8 cellular contexts compared by ENCODE assay signal in genomic region chr11:65639623-65640482, GRCh38. TPM values are rescaled to one million over a fixed set of nuclear protein-coding genes. Genes with fewer than 3 reads are reported as not detected.
DNase-seq lines count a peak whose midpoint lies in the region; TF ChIP-seq lines count a peak whose summit lies in the region.

No MANE protein-coding gene starts in this region.

- intact Hi-C loops in breast epithelium (cut with DNase I; ENCODE audit: low total_unique reads): no loop called here
- intact Hi-C loops in MCF 10A (cut with micrococcal nuclease): no loop called here
- intact Hi-C loops in activated T-helper 2 cell treated with anti-CD3 and anti-CD28 coated beads, Interferon-gamma antibody, Interleukin-2, Interleukin-4, amounts not matched to agents 10 μg/mL and 5 μg/mL and 100 μg/mL, durations not matched to agents 14 hours and 24 hours and 36 hours (cut with micrococcal nuclease): no loop called here

- no peaks in the 10 kb centered on the region for H3K9me2 ChIP-seq in Loucy (replicated peaks; ENCODE audit: low read depth, low read length)

- no peaks in the 10 kb centered on the region for H3K27me3 ChIP-seq in breast epithelium
- H3K27me3 ChIP-seq in Loucy (ENCODE audit: insufficient read depth, low read length, poor library complexity, severe bottlenecking): no peaks in the 10 kb centered on the region
- H3K27me3 ChIP-seq in mesenchymal stem cell (ENCODE audit: control insufficient read depth in 1 of 2, insufficient read depth in 1 of 2, low read length in 2 of 2): no peaks in the 10 kb centered on the region

- H2BK12ac ChIP-seq in mesenchymal stem cell (ENCODE audit: low read length in 2 of 2): no peak overlapping the region

- no TSS peak for BruUV-seq in MCF 10A (replicated peaks; lab: Mats Ljungman, UMichigan)

- TF ChIP-seq CTCF in breast epithelium (IDR thresholded peaks at IDR 0.05): no peak
- no peak for TF ChIP-seq CTCF in MCF 10A (IDR thresholded peaks at IDR 0.05; ENCODE audit: unreplicated experiment)
- TF ChIP-seq CTCF in Loucy (conservative IDR thresholded peaks at IDR 0.05; ENCODE audit: low read length): no peak

- WGBS in mesenchymal stem cell: 87% methylated on average over 8 of the region's 8 CpGs
- WGBS in urinary bladder: 71% methylated on average over 8 of the region's 8 CpGs

- no peak overlapping the region for H3K23ac ChIP-seq in mesenchymal stem cell (ENCODE audit: low read length in 2 of 2)

- H3K79me1 ChIP-seq in mesenchymal stem cell (replicated peaks; ENCODE audit: low read length, poor library complexity, severe bottlenecking): peaks cover 36% of the 10 kb centered on the region

- no peak overlapping the region for H2AK5ac ChIP-seq in mesenchymal stem cell (ENCODE audit: low read length, severe bottlenecking)

- H3K36me3 Mint-ChIP-seq in MCF 10A (ENCODE audit: insufficient read depth, unreplicated experiment): peaks cover 24% of the 10 kb centered on the region
- peaks cover 47% of the 10 kb centered on the region for H3K36me3 Mint-ChIP-seq in activated T-helper 2 cell treated with anti-CD3 and anti-CD28 coated beads, Interferon-gamma antibody, Interleukin-2, Interleukin-4, amounts not matched to agents 10 μg/mL and 5 μg/mL and 100 μg/mL, durations not matched to agents 14 hours and 24 hours and 36 hours (ENCODE audit: low read depth)

- H4K20me1 ChIP-seq in Loucy (ENCODE audit: insufficient read depth, low read length, poor library complexity, severe bottlenecking): no peaks in the 10 kb centered on the region

- H3K9ac ChIP-seq in Loucy (ENCODE audit: low read depth, low read length, poor library complexity, severe bottlenecking): peak overlapping the region; percentile 74
- H3K9ac ChIP-seq in mesenchymal stem cell (ENCODE audit: low read length): no peak overlapping the region

- H3K4ac ChIP-seq in mesenchymal stem cell (ENCODE audit: low read depth in 1 of 2, low read length in 2 of 2): no peak overlapping the region

- H3K79me2 ChIP-seq in Loucy (ENCODE audit: insufficient read depth, low read length): peaks cover 20% of the 10 kb centered on the region; the same call in 1 of the 2 replicates

- no peak overlapping the region for H2BK15ac ChIP-seq in mesenchymal stem cell (ENCODE audit: low read depth, poor library complexity, severe bottlenecking)

- peak overlapping the region; percentile 56 to 80 for H3K27ac ChIP-seq in breast epithelium
- no peak overlapping the region for H3K27ac ChIP-seq in mesenchymal stem cell (ENCODE audit: low read length, poor library complexity, severe bottlenecking)
- H3K27ac ChIP-seq in urinary bladder (ENCODE audit: low read depth): no peak overlapping the region

- DNase-seq in breast epithelium (ENCODE audit: low spot score in 2 of 2) (no peak), MCF 10A (ENCODE audit: unreplicated experiment) (no peak), mesenchymal stem cell (no peak), amniotic stem cell (lab: John Stamatoyannopoulos, UW) (no peak), AG08396 (ENCODE audit: low spot score) (no peak)
- peak; percentile 61 for DNase-seq in activated T-helper 2 cell treated with anti-CD3 and anti-CD28 coated beads, Interferon-gamma antibody, Interleukin-2, Interleukin-4, amounts not matched to agents 10 μg/mL and 5 μg/mL and 100 μg/mL, durations not matched to agents 14 hours and 24 hours and 36 hours (ENCODE audit: low spot score)

- H3F3A ChIP-seq in Loucy (ENCODE audit: low read depth): no peaks in the 10 kb centered on the region

- H4K91ac ChIP-seq in mesenchymal stem cell (ENCODE audit: low read length): no peak overlapping the region

- H3K36me3 ChIP-seq in breast epithelium: peaks cover 6% of the 10 kb centered on the region
- H3K36me3 ChIP-seq in Loucy (ENCODE audit: insufficient read depth, low read length): peaks cover 21% of the 10 kb centered on the region; the same call in 1 of the 2 replicates
- H3K36me3 ChIP-seq in mesenchymal stem cell (ENCODE audit: control insufficient read depth in 1 of 2, insufficient read depth in 2 of 2, low read depth in 1 of 2, low read length in 2 of 2): peaks cover 40 to 63% of the 10 kb centered on the region in 2 experiments
- peaks cover 4% of the 10 kb centered on the region for H3K36me3 ChIP-seq in urinary bladder (ENCODE audit: insufficient read depth)

- no peaks in the 10 kb centered on the region for H3K9me3 Mint-ChIP-seq in MCF 10A (ENCODE audit: unreplicated experiment)
- H3K9me3 Mint-ChIP-seq in activated T-helper 2 cell treated with anti-CD3 and anti-CD28 coated beads, Interferon-gamma antibody, Interleukin-2, Interleukin-4, amounts not matched to agents 10 μg/mL and 5 μg/mL and 100 μg/mL, durations not matched to agents 14 hours and 24 hours and 36 hours: no peaks in the 10 kb centered on the region

- no peak overlapping the region for H3K14ac ChIP-seq in mesenchymal stem cell (ENCODE audit: low read length in 2 of 2)

- CTCF ChIA-PET in MCF 10A (lab: Yijun Ruan, JAX): interaction anchor here (0.7 kb wide), 1 partner anchor 188 kb away, joined by 3 read pairs; no protein-coding TSS in a partner anchor

- H3K4me1 ChIP-seq in breast epithelium: peaks cover 8 to 12% of the 10 kb centered on the region in 2 donors
- peaks cover 29% of the 10 kb centered on the region for H3K4me1 ChIP-seq in Loucy (ENCODE audit: insufficient read depth, low read length, poor library complexity, severe bottlenecking)
- H3K4me1 ChIP-seq in mesenchymal stem cell (ENCODE audit: control insufficient read depth, insufficient read depth, low read depth, low read length): peaks cover 51% of the 10 kb centered on the region
- H3K4me1 ChIP-seq in urinary bladder (ENCODE audit: insufficient read depth): no peaks in the 10 kb centered on the region

- H3K27ac Mint-ChIP-seq in MCF 10A (ENCODE audit: low read depth, unreplicated experiment): no peak overlapping the region
- peak overlapping the region; percentile 77 for H3K27ac Mint-ChIP-seq in activated T-helper 2 cell treated with anti-CD3 and anti-CD28 coated beads, Interferon-gamma antibody, Interleukin-2, Interleukin-4, amounts not matched to agents 10 μg/mL and 5 μg/mL and 100 μg/mL, durations not matched to agents 14 hours and 24 hours and 36 hours

- H3K4me3 Mint-ChIP-seq in MCF 10A (ENCODE audit: unreplicated experiment): no peak overlapping the region
- peak overlapping the region; percentile 95 for H3K4me3 Mint-ChIP-seq in activated T-helper 2 cell treated with anti-CD3 and anti-CD28 coated beads, Interferon-gamma antibody, Interleukin-2, Interleukin-4, amounts not matched to agents 10 μg/mL and 5 μg/mL and 100 μg/mL, durations not matched to agents 14 hours and 24 hours and 36 hours (ENCODE audit: low read depth)

- peak overlapping the region; percentile 33 for H4K8ac ChIP-seq in mesenchymal stem cell (ENCODE audit: low read length)

- peak overlapping the region; percentile 26 to 78 (median 27) for H3K4me3 ChIP-seq in breast epithelium
- peak overlapping the region; percentile 83 for H3K4me3 ChIP-seq in Loucy (ENCODE audit: low read length, poor library complexity, severe bottlenecking)
- H3K4me3 ChIP-seq in mesenchymal stem cell (ENCODE audit: insufficient read depth in 1 of 2, low read depth in 1 of 2, low read length in 2 of 2): no peak overlapping the region
- peak overlapping the region; percentile 3 for H3K4me3 ChIP-seq in urinary bladder (ENCODE audit: low read depth, low read length)

- no peaks in the 10 kb centered on the region for H3K27me3 Mint-ChIP-seq in MCF 10A (ENCODE audit: insufficient read depth, unreplicated experiment)
- no peaks in the 10 kb centered on the region for H3K27me3 Mint-ChIP-seq in activated T-helper 2 cell treated with anti-CD3 and anti-CD28 coated beads, Interferon-gamma antibody, Interleukin-2, Interleukin-4, amounts not matched to agents 10 μg/mL and 5 μg/mL and 100 μg/mL, durations not matched to agents 14 hours and 24 hours and 36 hours (ENCODE audit: low read depth)

- no peak overlapping the region for H2BK120ac ChIP-seq in mesenchymal stem cell (ENCODE audit: low read depth, low read length)

- H2AFZ ChIP-seq in Loucy (ENCODE audit: low read length) (no peak overlapping the region), mesenchymal stem cell (ENCODE audit: low read depth, low read length) (no peak overlapping the region)

- H3K9me3 ChIP-seq in breast epithelium: no peaks in the 10 kb centered on the region
- H3K9me3 ChIP-seq in Loucy (ENCODE audit: insufficient read depth, low read depth, low read length): no peaks in the 10 kb centered on the region
- H3K9me3 ChIP-seq in mesenchymal stem cell (ENCODE audit: control insufficient read depth, low read length): no peaks in the 10 kb centered on the region

- H3K4me1 Mint-ChIP-seq in MCF 10A (ENCODE audit: insufficient read depth, unreplicated experiment): peaks cover 12% of the 10 kb centered on the region
- H3K4me1 Mint-ChIP-seq in activated T-helper 2 cell treated with anti-CD3 and anti-CD28 coated beads, Interferon-gamma antibody, Interleukin-2, Interleukin-4, amounts not matched to agents 10 μg/mL and 5 μg/mL and 100 μg/mL, durations not matched to agents 14 hours and 24 hours and 36 hours (ENCODE audit: low read depth): peaks cover 31% of the 10 kb centered on the region

- H3K18ac ChIP-seq in mesenchymal stem cell (ENCODE audit: low read depth in 1 of 2, low read length in 2 of 2): no peak overlapping the region

- no peak overlapping the region for H2BK5ac ChIP-seq in mesenchymal stem cell (ENCODE audit: low read depth, low read length, poor library complexity, severe bottlenecking)

- H3K4me2 ChIP-seq in Loucy (ENCODE audit: low read depth, low read length, poor library complexity, severe bottlenecking) (peak overlapping the region; percentile 80), mesenchymal stem cell (ENCODE audit: low read length, poor library complexity, severe bottlenecking) (no peak overlapping the region)

- no peak for TF ChIP-seq POLR2A in breast epithelium (IDR thresholded peaks at IDR 0.05)

- POLR2A ChIA-PET in MCF 10A (lab: Yijun Ruan, JAX): interaction anchor here (0.6 to 1.3 kb wide), 3 partner anchors 8 to 19 kb away, joined by 3 to 7 read pairs (median 3); no protein-coding TSS in a partner anchor

RNA-seq across cellular contexts. Expression of gene SIPA1, which starts 2.0 kb away (rescaled TPM):
- total RNA-seq in breast epithelium (10 to 100 TPM; 18.2 to 27.9 (median 25.5) TPM), MCF 10A (2022) (4.9 TPM in 2 replicates), urinary bladder (16.0 TPM)
- 128 and 135 TPM in 2 replicates for total RNA-seq in activated T-helper 2 cell treated with anti-CD3 and anti-CD28 coated beads, Interferon-gamma antibody, Interleukin-2, Interleukin-4, amounts not matched to agents 10 μg/mL and 5 μg/mL and 100 μg/mL, durations not matched to agents 14 hours and 24 hours and 36 hours
- 35.0 TPM for polyA plus RNA-seq in mesenchymal stem cell (2013, experiment 1 of 2)
- polyA plus RNA-seq in mesenchymal stem cell (2013, experiment 2 of 2): 34.6 TPM
- 54.0 TPM for polyA plus RNA-seq in urinary bladder

RNA-seq across cellular contexts. Expression of gene RELA, which starts 22.9 kb away (rescaled TPM):
- total RNA-seq in breast epithelium (10 to 100 TPM; 45.0 to 57.7 (median 46.2) TPM), MCF 10A (2022) (82.1 and 83.0 TPM in 2 replicates), urinary bladder (18.5 TPM)
- 86.9 and 89.3 TPM in 2 replicates for total RNA-seq in activated T-helper 2 cell treated with anti-CD3 and anti-CD28 coated beads, Interferon-gamma antibody, Interleukin-2, Interleukin-4, amounts not matched to agents 10 μg/mL and 5 μg/mL and 100 μg/mL, durations not matched to agents 14 hours and 24 hours and 36 hours
- polyA plus RNA-seq in mesenchymal stem cell (2013, experiment 1 of 2): 76.9 TPM
- polyA plus RNA-seq in mesenchymal stem cell (2013, experiment 2 of 2): 76.3 TPM
- 80.8 TPM for polyA plus RNA-seq in urinary bladder

RNA-seq across cellular contexts. Expression of gene PCNX3, which starts 24.3 kb away (rescaled TPM):
- 10 to 100 TPM; 13.4 to 21.0 (median 20.1) TPM for total RNA-seq in breast epithelium
- 40.9 and 45.8 TPM in 2 replicates for total RNA-seq in MCF 10A (2022)
- total RNA-seq in activated T-helper 2 cell treated with anti-CD3 and anti-CD28 coated beads, Interferon-gamma antibody, Interleukin-2, Interleukin-4, amounts not matched to agents 10 μg/mL and 5 μg/mL and 100 μg/mL, durations not matched to agents 14 hours and 24 hours and 36 hours: 40.1 and 43.6 TPM in 2 replicates
- 21.5 TPM for polyA plus RNA-seq in mesenchymal stem cell (2013, experiment 1 of 2)
- polyA plus RNA-seq in mesenchymal stem cell (2013, experiment 2 of 2): 19.8 TPM
- 8.3 TPM for total RNA-seq in urinary bladder
- 25.3 TPM for polyA plus RNA-seq in urinary bladder

RNA-seq across cellular contexts. Expression of gene MAP3K11, which starts 25.8 kb away (rescaled TPM):
- total RNA-seq in breast epithelium (10 to 100 TPM; 30.4 to 39.0 (median 36.7) TPM), MCF 10A (2022) (35.2 and 39.7 TPM in 2 replicates), urinary bladder (20.6 TPM)
- total RNA-seq in activated T-helper 2 cell treated with anti-CD3 and anti-CD28 coated beads, Interferon-gamma antibody, Interleukin-2, Interleukin-4, amounts not matched to agents 10 μg/mL and 5 μg/mL and 100 μg/mL, durations not matched to agents 14 hours and 24 hours and 36 hours: 84.6 and 88.6 TPM in 2 replicates
- 36.7 TPM for polyA plus RNA-seq in mesenchymal stem cell (2013, experiment 1 of 2)
- polyA plus RNA-seq in mesenchymal stem cell (2013, experiment 2 of 2): 36.1 TPM
- 39.7 TPM for polyA plus RNA-seq in urinary bladder

RNA-seq across cellular contexts. Expression of gene KCNK7, which starts 44.3 kb away (rescaled TPM):
- total RNA-seq in breast epithelium: 1 to 10 TPM in 1 of 3 donors, under 1 TPM in 2; 0.33 to 2.2 (median 0.80) TPM
- total RNA-seq in MCF 10A (2022): 0.25 TPM in 1 of 2 replicates, not detected in the other
- total RNA-seq in activated T-helper 2 cell treated with anti-CD3 and anti-CD28 coated beads, Interferon-gamma antibody, Interleukin-2, Interleukin-4, amounts not matched to agents 10 μg/mL and 5 μg/mL and 100 μg/mL, durations not matched to agents 14 hours and 24 hours and 36 hours: 0.78 and 2.0 TPM in 2 replicates
- 0.04 TPM for polyA plus RNA-seq in mesenchymal stem cell (2013, experiment 1 of 2)
- 0.08 TPM for polyA plus RNA-seq in mesenchymal stem cell (2013, experiment 2 of 2)
- total RNA-seq in urinary bladder: 0.63 TPM
- 1.2 TPM for polyA plus RNA-seq in urinary bladder

Comparison
In these comparisons a context has a peak if more than half of its experiments do, and no peak if none do; other contexts are left out.
1. H3K27ac ChIP-seq: peak in breast epithelium (2 of 2); none in mesenchymal stem cell (single experiment) and urinary bladder (single experiment).
2. H3K4me3 ChIP-seq: peak in breast epithelium (3 of 3), Loucy (single experiment) and urinary bladder (single experiment); none in mesenchymal stem cell (0 of 2).